In genomic region chr11:128564642-128565245, GRCh38 we compare ENCODE assay signal across 1 cellular context.
TF ChIP-seq lines count a peak whose summit lies in the region.

No MANE protein-coding gene starts in this region.

TF ChIP-seq in HEK293, 187 proteins besides CTCF, POLR2A, EP300 and RAD21 (continued from another document):
- TF ChIP-seq PATZ1 (tag by site-specific recombination; IDR thresholded peaks at IDR 0.05) (no peak), ZNF571 (tag by site-specific recombination; IDR thresholded peaks at IDR 0.05) (no peak), KLF7 (tag by site-specific recombination; IDR thresholded peaks at IDR 0.05; ENCODE audit: borderline replicate concordance) (no peak), ZNF704 (tag by site-specific recombination; IDR thresholded peaks at IDR 0.05) (no peak), ZNF791 (tag by site-specific recombination; IDR thresholded peaks at IDR 0.05) (no peak), ZNF530 (tag by site-specific recombination; IDR thresholded peaks at IDR 0.05; ENCODE audit: low read depth) (no peak), ZNF488 (tag by site-specific recombination; IDR thresholded peaks at IDR 0.05) (no peak), ZNF621 (tag by site-specific recombination; IDR thresholded peaks at IDR 0.05) (no peak), ZNF596 (tag by site-specific recombination; IDR thresholded peaks at IDR 0.05) (no peak), ZFP69B (tag by site-specific recombination; IDR thresholded peaks at IDR 0.05) (no peak)
